Comparison of ENCODE assay signal across 9 cellular contexts in genomic region chr9:14238518-14238917, GRCh38.
DNase-seq lines count a peak whose midpoint lies in the region; ATAC-seq, FAIRE-seq and TF ChIP-seq lines count a peak whose summit lies in the region.
"Had no signal": no experiment of that assay in that cellular context is flagged by ENCODE, and none has a peak within 500 bp of the region (broad histone marks: within the 10 kb centered on the region; RNA-seq: fewer than 3 reads in every experiment).

No MANE protein-coding gene starts in this region.

- H3K36me3 ChIP-seq in HUES6 (ENCODE audit: control insufficient read depth, insufficient read depth, low read length) (no peaks in the 10 kb centered on the region), keratinocyte (ENCODE audit: control insufficient read depth in 2 of 2, extremely low read depth in 1 of 2, insufficient read depth in 2 of 2, low read length in 2 of 2) (peaks cover 0 to 2% of the 10 kb centered on the region in 2 experiments), small intestine (ENCODE audit: control insufficient read depth in 2 of 2, insufficient read depth in 2 of 2, low read length in 2 of 2) (no peaks in the 10 kb centered on the region)
- H3K36me3 ChIP-seq: thyroid gland had no signal

- WGBS in small intestine, 3 donors = 14 to 43% (median 27%) methylated on average over 4 of the region's 4 CpGs

- ATAC-seq in GM21526 (IDR thresholded peaks at IDR 0.05; ENCODE audit: low FRiP score, unreplicated experiment) (no peak), HG03342 (IDR thresholded peaks at IDR 0.05; ENCODE audit: unreplicated experiment) (no peak)

- in situ Hi-C loops in astrocyte of the cerebellum (cut with HindIII; ENCODE audit: low sequenced_read_pairs) = no loop called here

- no peaks in the 10 kb centered on the region for H3K9me1 ChIP-seq in keratinocyte (ENCODE audit: control insufficient read depth, extremely low read depth, insufficient read depth, low read length)

- peak; percentile 98 for FAIRE-seq in keratinocyte (lab: Jason Lieb, UNC)
- no peak for FAIRE-seq in small intestine (lab: Jason Lieb, UNC)

- peaks cover 46% of the 10 kb centered on the region for H3K4me1 ChIP-seq in HUES6 (ENCODE audit: control insufficient read depth, insufficient read depth, low read length)
- peaks cover 37% of the 10 kb centered on the region for H3K4me1 ChIP-seq in keratinocyte (ENCODE audit: control insufficient read depth, extremely low read depth, insufficient read depth, low read length)
- H3K4me1 ChIP-seq in small intestine (ENCODE audit: control insufficient read depth in 2 of 2, insufficient read depth in 1 of 2, low read depth in 1 of 2, low read length in 1 of 2) = peaks cover 0 to 4% of the 10 kb centered on the region in 2 donors

- DNase-seq in astrocyte of the cerebellum (ENCODE audit: low read depth) (peak; percentile 34), keratinocyte (ENCODE audit: low read depth, low spot score) (no peak), small intestine (peak; percentile 65), DMS79 treated with DMSO at 0.1 percent for 48 hours (lab: John Stamatoyannopoulos, UW) (no peak)
- DNase-seq: activated naive CD8-positive, alpha-beta T cell treated with anti-CD3 and anti-CD28 coated beads, Interleukin-2, amount 10 ng/mL, durations not matched to agents 7 days and 5 days; thyroid gland had no signal

- peak overlapping the region; percentile 75 for H3K27ac ChIP-seq in HUES6 (ENCODE audit: low read depth, low read length)
- H3K27ac ChIP-seq in keratinocyte (ENCODE audit: control insufficient read depth, insufficient read depth, low read length) = peak overlapping the region; percentile 59
- no peak overlapping the region for H3K27ac ChIP-seq in small intestine (ENCODE audit: low read depth in 1 of 2, low read length in 1 of 2)

- peaks cover 36% of the 10 kb centered on the region for H3K79me2 ChIP-seq in keratinocyte (ENCODE audit: control insufficient read depth, insufficient read depth, low read length)

- dilution Hi-C loops in keratinocyte (cut with MboI; ENCODE audit: extremely low pct_ligation_motif_present, low sequenced_read_pairs) = no loop called here

- H3K9ac ChIP-seq in HUES6 (ENCODE audit: low read length) (peak overlapping the region; percentile 71), keratinocyte (ENCODE audit: control insufficient read depth, extremely low read depth, insufficient read depth, low read length) (peak overlapping the region; percentile 18)

- H3K4me2 ChIP-seq in keratinocyte (ENCODE audit: control insufficient read depth, extremely low read depth, insufficient read depth, low read depth, low read length) = peak overlapping the region; percentile 68

- H3K9me3 ChIP-seq in HUES6 (ENCODE audit: control insufficient read depth, insufficient read depth, low read depth, low read length) = no peaks in the 10 kb centered on the region
- H3K9me3 ChIP-seq in keratinocyte (ENCODE audit: control insufficient read depth, low read depth, low read length) = no peaks in the 10 kb centered on the region
- H3K9me3 ChIP-seq in small intestine (ENCODE audit: control insufficient read depth, low read depth) = no peaks in the 10 kb centered on the region
- H3K9me3 ChIP-seq: thyroid gland had no signal

- TF ChIP-seq CTCF in astrocyte of the cerebellum (IDR thresholded peaks at IDR 0.05; ENCODE audit: low read depth, low read length, missing control alignments) (no peak), keratinocyte (optimal IDR thresholded peaks at IDR 0.05 in 1 of 3, IDR thresholded peaks at IDR 0.05 in 1 of 3, conservative IDR thresholded peaks at IDR 0.05 in 1 of 3; ENCODE audit: extremely low read depth in 1 of 3, insufficient read depth in 2 of 3, low read length in 3 of 3) (no peak)

- H4K20me1 ChIP-seq in keratinocyte (ENCODE audit: control insufficient read depth, extremely low read depth, insufficient read depth, low read length) = no peaks in the 10 kb centered on the region

- H3K27me3 ChIP-seq in HUES6 (ENCODE audit: control insufficient read depth, insufficient read depth, low read length) (no peaks in the 10 kb centered on the region), keratinocyte (ENCODE audit: control insufficient read depth, extremely low read depth, insufficient read depth, low read length) (no peaks in the 10 kb centered on the region), small intestine (ENCODE audit: control insufficient read depth in 2 of 2, insufficient read depth in 2 of 2, low read length in 2 of 2) (no peaks in the 10 kb centered on the region)
- H3K27me3 ChIP-seq: thyroid gland had no signal

- H3K4me3 ChIP-seq in HUES6 (ENCODE audit: low read depth, low read length) (no peak overlapping the region; the same call in 1 of the 2 replicates), astrocyte of the cerebellum (ENCODE audit: low read depth, low read length) (no peak overlapping the region), keratinocyte (ENCODE audit: control insufficient read depth in 2 of 3, extremely low read depth in 1 of 3, insufficient read depth in 2 of 3, low read depth in 1 of 3, low read length in 3 of 3) (peak overlapping the region in 2 of 3 experiments; percentile 20 to 43), small intestine (ENCODE audit: low read depth in 1 of 2, low read length in 2 of 2) (no peak overlapping the region)
- H3K4me3 ChIP-seq: thyroid gland had no signal

- no peak overlapping the region for H2AFZ ChIP-seq in keratinocyte (ENCODE audit: control insufficient read depth, low read length)

Comparison
In these comparisons a context has a peak if more than half of its experiments do, and no peak if none do; other contexts are left out.
1. H3K27ac ChIP-seq: peak in HUES6 (single experiment) and keratinocyte (single experiment); none in small intestine (0 of 2).
2. H3K4me3 ChIP-seq: peak in keratinocyte (2 of 3); none in HUES6 (single experiment), astrocyte of the cerebellum (single experiment) and small intestine (0 of 2).
3. DNase-seq: peak in astrocyte of the cerebellum (single experiment) and small intestine (single experiment); none in keratinocyte (single experiment) and DMS79 treated with DMSO at 0.1 percent for 48 hours (single experiment).